ENCODE assay signal across 16 cellular contexts in genomic region chr4:26104056-26104685, GRCh38.
DNase-seq lines count a peak whose midpoint lies in the region; ATAC-seq lines count a peak whose summit lies in the region.
"Had no signal": no experiment of that assay in that cellular context is flagged by ENCODE, and none has a peak within 500 bp of the region (broad histone marks: within the 10 kb centered on the region; RNA-seq: fewer than 3 reads in every experiment).

No MANE protein-coding gene starts in this region.

- H3K9me3 Mint-ChIP-seq in T-helper 2 cell treated with Interferon-gamma antibody and Interleukin-4, amounts not matched to agents 5 μg/mL and 100 μg/mL, for 36 hours, result peaks cover 41% of the 10 kb centered on the region
- peaks cover 36% of the 10 kb centered on the region for H3K9me3 Mint-ChIP-seq in activated T-helper 2 cell treated with anti-CD3 and anti-CD28 coated beads, Interferon-gamma antibody, Interleukin-2, Interleukin-4, amounts not matched to agents 10 μg/mL and 5 μg/mL and 100 μg/mL, durations not matched to agents 14 hours and 24 hours and 36 hours

- peak overlapping the region; percentile 47 for H3K4me3 Mint-ChIP-seq in T-helper 2 cell treated with Interferon-gamma antibody and Interleukin-4, amounts not matched to agents 5 μg/mL and 100 μg/mL, for 36 hours
- no peak overlapping the region for H3K4me3 Mint-ChIP-seq in activated T-helper 2 cell treated with anti-CD3 and anti-CD28 coated beads, Interferon-gamma antibody, Interleukin-2, Interleukin-4, amounts not matched to agents 10 μg/mL and 5 μg/mL and 100 μg/mL, durations not matched to agents 14 hours and 24 hours and 36 hours (ENCODE audit: low read depth)
- H3K4me3 Mint-ChIP-seq: activated B cell treated with CpG ODN at 0.5 μM for 24 hours; CD4-positive, alpha-beta T cell had no signal

- DNase-seq in T-helper 2 cell treated with Interferon-gamma antibody and Interleukin-4, amounts not matched to agents 5 μg/mL and 100 μg/mL, for 36 hours (ENCODE audit: low spot score), result no peak
- DNase-seq in T-helper 2 cell (no peak), NCI-H2029 treated with DMSO at 0.1 percent for 48 hours (lab: John Stamatoyannopoulos, UW) (no peak), SKM-1 treated with dmso at 0.1 percent for 144 hours (lab: John Stamatoyannopoulos, UW; ENCODE audit: unreplicated experiment) (no peak), glomerular visceral epithelial cell (ENCODE audit: extremely low spot score) (no peak)
- no peak for DNase-seq in activated T-helper 2 cell treated with anti-CD3 and anti-CD28 coated beads, Interferon-gamma antibody, Interleukin-2, Interleukin-4, amounts not matched to agents 10 μg/mL and 5 μg/mL and 100 μg/mL, durations not matched to agents 14 hours and 24 hours and 36 hours (ENCODE audit: low spot score)
- DNase-seq: 8988T; activated B cell treated with CpG ODN at 0.5 μM for 24 hours; activated T-cell treated with anti-CD3 and anti-CD28 coated beads, Interleukin-2, amount 50 U/mL, for 1 hour; CD4-positive, alpha-beta T cell; NCI-H446 treated with DMSO at 0.1 percent for 48 hours; PC-3; stomach had no signal

- peaks cover 37% of the 10 kb centered on the region for H3K36me3 Mint-ChIP-seq in T-helper 2 cell treated with Interferon-gamma antibody and Interleukin-4, amounts not matched to agents 5 μg/mL and 100 μg/mL, for 36 hours (ENCODE audit: low read depth)
- peaks cover 48% of the 10 kb centered on the region for H3K36me3 Mint-ChIP-seq in activated T-helper 2 cell treated with anti-CD3 and anti-CD28 coated beads, Interferon-gamma antibody, Interleukin-2, Interleukin-4, amounts not matched to agents 10 μg/mL and 5 μg/mL and 100 μg/mL, durations not matched to agents 14 hours and 24 hours and 36 hours (ENCODE audit: low read depth)

- intact Hi-C loops in activated T-helper 2 cell treated with anti-CD3 and anti-CD28 coated beads, Interferon-gamma antibody, Interleukin-2, Interleukin-4, amounts not matched to agents 10 μg/mL and 5 μg/mL and 100 μg/mL, durations not matched to agents 14 hours and 24 hours and 36 hours (cut with micrococcal nuclease), result loop anchor here (1.0 kb wide), 1 partner anchor 11 kb away; no protein-coding TSS in a partner anchor

- H3K4me1 Mint-ChIP-seq in T-helper 2 cell treated with Interferon-gamma antibody and Interleukin-4, amounts not matched to agents 5 μg/mL and 100 μg/mL, for 36 hours (ENCODE audit: low read depth), result peaks cover 54% of the 10 kb centered on the region
- peaks cover 40% of the 10 kb centered on the region for H3K4me1 Mint-ChIP-seq in activated T-helper 2 cell treated with anti-CD3 and anti-CD28 coated beads, Interferon-gamma antibody, Interleukin-2, Interleukin-4, amounts not matched to agents 10 μg/mL and 5 μg/mL and 100 μg/mL, durations not matched to agents 14 hours and 24 hours and 36 hours (ENCODE audit: low read depth)
- H3K4me1 Mint-ChIP-seq: activated B cell treated with CpG ODN at 0.5 μM for 24 hours had no signal

- ATAC-seq in GM21390 (IDR thresholded peaks at IDR 0.05; ENCODE audit: unreplicated experiment) (peak; percentile 87), HG02885 (IDR thresholded peaks at IDR 0.05; ENCODE audit: poor library complexity, unreplicated experiment) (peak; percentile 83)
- ATAC-seq: K562, PC-3 had no signal

- no peaks in the 10 kb centered on the region for H3K27me3 Mint-ChIP-seq in T-helper 2 cell treated with Interferon-gamma antibody and Interleukin-4, amounts not matched to agents 5 μg/mL and 100 μg/mL, for 36 hours (ENCODE audit: low read depth)
- H3K27me3 Mint-ChIP-seq in activated T-helper 2 cell treated with anti-CD3 and anti-CD28 coated beads, Interferon-gamma antibody, Interleukin-2, Interleukin-4, amounts not matched to agents 10 μg/mL and 5 μg/mL and 100 μg/mL, durations not matched to agents 14 hours and 24 hours and 36 hours (ENCODE audit: low read depth), result no peaks in the 10 kb centered on the region

- H3K27ac Mint-ChIP-seq in T-helper 2 cell treated with Interferon-gamma antibody and Interleukin-4, amounts not matched to agents 5 μg/mL and 100 μg/mL, for 36 hours, result peak overlapping the region; percentile 72
- H3K27ac Mint-ChIP-seq in activated T-helper 2 cell treated with anti-CD3 and anti-CD28 coated beads, Interferon-gamma antibody, Interleukin-2, Interleukin-4, amounts not matched to agents 10 μg/mL and 5 μg/mL and 100 μg/mL, durations not matched to agents 14 hours and 24 hours and 36 hours, result peak overlapping the region; percentile 77
- H3K27ac Mint-ChIP-seq: activated B cell treated with CpG ODN at 0.5 μM for 24 hours; CD4-positive, alpha-beta T cell had no signal
